ENCODE assay signal across 11 cellular contexts in genomic region chr12:29726321-29726692, GRCh38. TPM values are rescaled to one million over a fixed set of nuclear protein-coding genes. Genes with fewer than 3 reads are reported as not detected.
DNase-seq lines count a peak whose midpoint lies in the region; ATAC-seq and TF ChIP-seq lines count a peak whose summit lies in the region.
"Had no signal": no experiment of that assay in that cellular context is flagged by ENCODE, and none has a peak within 500 bp of the region (broad histone marks: within the 10 kb centered on the region; RNA-seq: fewer than 3 reads in every experiment).

No MANE protein-coding gene starts in this region.

- ATAC-seq in psoas muscle (peak in 1 of 4 donors; percentile 38), left lobe of liver (no peak)
- ATAC-seq: CD8-positive, alpha-beta T cell had no signal

- 8 to 20% (median 15%) methylated on average over 3 of the region's 3 CpGs for WGBS in psoas muscle, 3 donors

- no peaks in the 10 kb centered on the region for H3K27me3 ChIP-seq in psoas muscle (ENCODE audit: insufficient read depth in 3 of 3, low read length in 2 of 3)

- no peaks in the 10 kb centered on the region for H3K36me3 ChIP-seq in psoas muscle (ENCODE audit: insufficient read depth in 1 of 2, low read depth in 1 of 2)

- H3K4me3 ChIP-seq in fibroblast of villous mesenchyme (ENCODE audit: low read depth, low read length) (no peak overlapping the region), psoas muscle (peak overlapping the region; percentile 26)

- no peaks in the 10 kb centered on the region for H3K9me3 ChIP-seq in psoas muscle

- intact Hi-C loops in psoas muscle (cut with DNase I), result loop anchor here (5.0 to 10.0 kb wide), 2 partner anchors 56 to 172 kb away; partner anchors contain the start of gene TMTC1 (in 1 of the 2)

- DNase-seq in DMS153 (lab: John Stamatoyannopoulos, UW) (peak; percentile 39), NCI-H774 (lab: John Stamatoyannopoulos, UW) (peak; percentile 26), fibroblast of villous mesenchyme (ENCODE audit: low read depth) (peak; percentile 51), psoas muscle (no peak), RPMI8226 (no peak), NK-92 (lab: John Stamatoyannopoulos, UW; ENCODE audit: unreplicated experiment) (no peak), left lobe of liver (ENCODE audit: low spot score) (no peak)
- DNase-seq in stimulated activated CD4-positive, alpha-beta T cell treated with anti-CD3 and anti-CD28 coated beads, Interleukin-4, amount 100 ng/mL, for 24 hours, result no peak
- DNase-seq: CD8-positive, alpha-beta T cell; islet precursor cell had no signal

- peak overlapping the region; percentile 85 for H3K27ac ChIP-seq in psoas muscle

- TF ChIP-seq CTCF in fibroblast of villous mesenchyme (IDR thresholded peaks at IDR 0.05; ENCODE audit: insufficient read depth, low read depth, low read length) (no peak), psoas muscle (IDR thresholded peaks at IDR 0.05) (no peak)

- peaks cover 74% of the 10 kb centered on the region for H3K4me1 ChIP-seq in psoas muscle

RNA-seq across cellular contexts. Expression of gene TMTC1, which starts 57.4 kb away (rescaled TPM):
- total RNA-seq in fibroblast of villous mesenchyme, result 12.2 and 33.2 TPM in 2 replicates
- 10 to 100 TPM; 30.4 to 45.8 (median 39.5) TPM for total RNA-seq in psoas muscle
- 10 to 100 TPM; 15.8 to 29.8 (median 24.7) TPM for polyA plus RNA-seq in psoas muscle
- total RNA-seq in left lobe of liver, result 5.4 TPM
- total RNA-seq: CD8-positive, alpha-beta T cell; OCI-LY7 had no signal

Comparison
In these comparisons a context has a peak if more than half of its experiments do, and no peak if none do; other contexts are left out.
1. DNase-seq: peak in DMS153 (single experiment), NCI-H774 (single experiment) and fibroblast of villous mesenchyme (single experiment); none in psoas muscle (0 of 2), RPMI8226 (single experiment), NK-92 (single experiment), left lobe of liver (single experiment) and stimulated activated CD4-positive, alpha-beta T cell treated with anti-CD3 and anti-CD28 coated beads, Interleukin-4, amount 100 ng/mL, for 24 hours (single experiment).